8 cellular contexts compared by ENCODE assay signal in the genomic region with DNA sequence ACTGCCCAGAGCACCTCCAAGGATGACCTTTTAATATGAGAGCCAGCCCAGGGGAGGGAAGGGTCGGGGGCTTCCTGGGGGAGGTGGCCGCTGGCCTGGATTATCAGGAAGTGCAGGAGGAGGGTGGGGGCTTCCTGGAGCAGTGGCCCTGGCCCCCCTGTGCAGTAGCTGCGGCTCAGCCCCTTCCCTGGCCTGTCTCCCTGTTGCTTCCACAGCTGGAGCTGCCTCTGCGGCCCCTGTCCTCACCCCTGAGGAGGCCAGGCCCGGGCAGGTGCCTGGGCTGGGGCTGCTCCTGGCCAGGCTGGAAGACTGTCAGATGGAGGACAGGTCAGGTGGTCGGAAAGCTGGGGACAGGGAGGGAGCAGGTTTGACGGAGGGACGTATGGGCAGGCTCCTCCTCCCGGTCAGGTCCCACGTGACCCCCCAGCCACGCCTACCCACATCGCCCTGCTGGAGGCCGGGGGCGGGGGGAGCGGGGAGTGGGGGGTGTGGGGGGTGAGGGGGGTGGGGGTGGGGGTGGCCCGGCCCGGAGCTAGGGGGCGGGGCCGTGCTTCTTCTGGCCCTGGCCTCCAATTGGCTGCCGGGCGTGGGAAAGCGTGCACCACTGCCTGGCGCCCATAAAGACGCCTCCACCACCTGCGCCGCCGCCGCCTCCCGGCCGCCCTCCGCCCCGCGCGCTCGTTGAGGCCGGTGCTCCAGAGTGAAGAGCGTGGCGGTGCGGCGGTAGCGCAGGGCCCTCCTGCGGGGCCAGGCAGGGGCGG. TPM values are rescaled to one million over a fixed set of nuclear protein-coding genes. Genes with fewer than 3 reads are reported as not detected.
DNase-seq lines count a peak whose midpoint lies in the region; ATAC-seq, FAIRE-seq and TF ChIP-seq lines count a peak whose summit lies in the region.

No MANE protein-coding gene starts in this region.

- FAIRE-seq in frontal cortex (lab: Jason Lieb, UNC): no peak

- ATAC-seq in GM21576 (IDR thresholded peaks at IDR 0.05; ENCODE audit: unreplicated experiment) (peak; percentile 28), thoracic aorta (ENCODE audit: insufficient number of reproducible peaks, low FRiP score, low read depth) (no peak)

- no peaks in the 10 kb centered on the region for H4K20me1 ChIP-seq in osteoblast (ENCODE audit: insufficient read depth, low read length)

- DNase-seq in DMS153 (lab: John Stamatoyannopoulos, UW) (peak; percentile 95), SHP77 (lab: John Stamatoyannopoulos, UW) (peak; percentile 93 to 96), frontal cortex (ENCODE audit: low spot score in 2 of 2) (peak; percentile 91 to 95), osteoblast (ENCODE audit: insufficient read length, low spot score, missing footprints) (peak; percentile 98), thoracic aorta (ENCODE audit: low spot score) (peak; percentile 66)
- DNase-seq in activated naive CD4-positive, alpha-beta T cell (lab: John Stamatoyannopoulos, UW): peak; percentile 47 to 88 (median 64)

- no peaks in the 10 kb centered on the region for H3K79me2 ChIP-seq in osteoblast (ENCODE audit: insufficient read depth, low read length)

- no peaks in the 10 kb centered on the region for H3K9me3 ChIP-seq in KOPT-K1 (ENCODE audit: insufficient read depth, low read length, poor library complexity, severe bottlenecking)
- H3K9me3 ChIP-seq in osteoblast (ENCODE audit: low read depth, low read length): no peaks in the 10 kb centered on the region
- H3K9me3 ChIP-seq in thoracic aorta: no peaks in the 10 kb centered on the region

- TF ChIP-seq CTCF in osteoblast (IDR thresholded peaks at IDR 0.05; ENCODE audit: extremely low read depth, low read depth, low read length): no peak
- TF ChIP-seq CTCF in thoracic aorta (IDR thresholded peaks at IDR 0.05): no peak

- H3K27me3 ChIP-seq in osteoblast (ENCODE audit: insufficient read depth, low read length) (peaks cover 2% of the 10 kb centered on the region), thoracic aorta (replicated peaks; ENCODE audit: insufficient read depth) (no peaks in the 10 kb centered on the region)

- no peaks in the 10 kb centered on the region for H3K36me3 ChIP-seq in KOPT-K1 (ENCODE audit: insufficient read depth, low read length)
- H3K36me3 ChIP-seq in osteoblast (ENCODE audit: insufficient read depth, low read length): no peaks in the 10 kb centered on the region
- no peaks in the 10 kb centered on the region for H3K36me3 ChIP-seq in thoracic aorta

- H3K27ac ChIP-seq in KOPT-K1 (ENCODE audit: low read depth, low read length, poor library complexity, severe bottlenecking) (peak overlapping the region; percentile 97), osteoblast (ENCODE audit: low read depth, low read length) (no peak overlapping the region), thoracic aorta (peak overlapping the region; percentile 61 to 94)

- H3K4me3 ChIP-seq in osteoblast (ENCODE audit: insufficient read depth, low read length) (peak overlapping the region; percentile 74), thoracic aorta (peak overlapping the region; percentile 64)

- H3K4me2 ChIP-seq in osteoblast (ENCODE audit: insufficient read depth, low read length): peak overlapping the region; percentile 80

- H3K4me1 ChIP-seq in osteoblast (ENCODE audit: insufficient read depth, low read length) (peaks cover 14% of the 10 kb centered on the region), thoracic aorta (ENCODE audit: control insufficient read depth in 1 of 2, low read depth in 2 of 2) (peaks cover 16 to 31% of the 10 kb centered on the region in 2 donors)

- peak overlapping the region; percentile 77 for H2AFZ ChIP-seq in osteoblast (ENCODE audit: low read length)

RNA-seq across cellular contexts. Expression of a gene that starts 10.2 kb away (rescaled TPM):
- total RNA-seq in frontal cortex (2.4 TPM), osteoblast (29.2 and 36.6 TPM in 2 replicates), thoracic aorta (10 to 100 TPM; 29.6 to 55.6 TPM)

RNA-seq across cellular contexts. Expression of a gene that starts 15.9 kb away (rescaled TPM):
- total RNA-seq in frontal cortex (41.2 TPM), osteoblast (not detected in 2 replicates), thoracic aorta (1 to 10 TPM in 1 of 2 donors, under 1 TPM in 1; 0.27 to 2.7 TPM)

RNA-seq across cellular contexts. Expression of a gene that starts 19.5 kb away (rescaled TPM):
- total RNA-seq in frontal cortex: 32.6 TPM
- 15.2 and 18.6 TPM in 2 replicates for total RNA-seq in osteoblast
- 10 to 100 TPM; 27.1 to 32.0 TPM for total RNA-seq in thoracic aorta

RNA-seq across cellular contexts. Expression of a gene that starts 40.6 kb away (rescaled TPM):
- total RNA-seq in frontal cortex (12.6 TPM), osteoblast (8.0 and 9.4 TPM in 2 replicates), thoracic aorta (10 to 100 TPM in 1 of 2 donors, 1 to 10 TPM in 1; 8.3 to 15.2 TPM)

Comparison
In these comparisons a context has a peak if more than half of its experiments do, and no peak if none do; other contexts are left out.
1. RNA of a gene that starts 15.9 kb away (total RNA-seq): 41.2 TPM in frontal cortex (single experiment); 0.27 to 2.7 TPM in thoracic aorta and not detected in osteoblast; every median in the first group is over 10 times any median in the second.
2. Peak in every context shown above with its lines, with median percentiles within 50 percentile points of each other: DNase-seq.